In the genomic region with DNA sequence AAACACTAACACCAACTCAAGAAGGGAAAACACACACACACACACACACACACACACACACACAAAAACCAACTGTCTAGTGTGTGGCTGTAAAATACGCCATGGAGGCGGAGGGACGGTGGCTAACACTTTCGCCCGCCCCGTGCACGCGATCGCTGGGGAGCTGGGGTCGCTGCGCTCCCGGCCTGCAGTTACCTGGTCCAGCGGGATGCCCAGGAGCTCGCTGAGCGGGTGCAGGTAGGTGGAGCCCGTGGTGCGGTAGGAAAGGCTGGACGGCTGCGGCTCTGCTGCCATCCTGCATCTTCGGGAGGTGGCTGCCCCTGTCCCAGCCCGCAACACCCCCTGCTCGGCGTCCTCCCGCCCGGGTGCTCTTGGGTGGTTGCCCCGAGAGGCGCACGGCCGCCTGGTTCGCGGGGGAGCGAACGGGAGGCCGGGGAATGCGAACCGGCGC, we compare ENCODE assay signal across 8 cellular contexts. TPM values are rescaled to one million over a fixed set of nuclear protein-coding genes. Genes with fewer than 3 reads are reported as not detected.
DNase-seq lines count a peak whose midpoint lies in the region; ATAC-seq and TF ChIP-seq lines count a peak whose summit lies in the region.

No MANE protein-coding gene starts in this region.

- peaks cover 14 to 58% of the 10 kb centered on the region in 2 donors for H3K4me1 ChIP-seq in left lung

- peak; percentile 85 for DNase-seq in activated CD4-positive, alpha-beta T cell treated with anti-CD3 and anti-CD28 coated beads, Interleukin-2, amount 10 ng/mL, durations not matched to agents 24 days and 14 days
- no peak for DNase-seq in activated CD4-positive, alpha-beta T cell treated with anti-CD3 and anti-CD28 coated beads for 1 hour
- DNase-seq in NCI-H748 treated with DMSO at 0.1 percent for 48 hours (lab: John Stamatoyannopoulos, UW), result peak; percentile 80
- peak; percentile 15 for DNase-seq in brain pericyte (ENCODE audit: low read depth, low spot score)
- peak in 1 of 2 donors; percentile 66 for DNase-seq in left lung
- no peak for DNase-seq in stimulated activated naive CD8-positive, alpha-beta T cell treated with anti-CD3 and anti-CD28 coated beads, Interleukin-15, Interleukin-2, amounts not matched to agents 100 U/mL and 50 U/mL, for 24 hours
- DNase-seq in SKM-1 (lab: John Stamatoyannopoulos, UW; ENCODE audit: unreplicated experiment), result no peak

- intact Hi-C loops in activated CD4-positive, alpha-beta T cell treated with anti-CD3 and anti-CD28 coated beads, Interleukin-2, amount 10 ng/mL, durations not matched to agents 24 days and 14 days (cut with micrococcal nuclease), result loop anchor here (1.0 to 5.0 kb wide), 6 partner anchors 10 to 1380 kb away; partner anchors contain the start of genes E2F3 and SOX4
- intact Hi-C loops in left lung (cut with DNase I), result no loop called here

- no peaks in the 10 kb centered on the region for H3K27me3 ChIP-seq in left lung

- peak overlapping the region; percentile 89 to 95 for H3K27ac ChIP-seq in left lung

- ATAC-seq in HG02973 (IDR thresholded peaks at IDR 0.05; ENCODE audit: unreplicated experiment), result peak; percentile 8
- peak; percentile 54 for ATAC-seq in left lung
- ATAC-seq in stimulated activated naive CD8-positive, alpha-beta T cell treated with anti-CD3 and anti-CD28 coated beads, Interleukin-15, Interleukin-2, amounts not matched to agents 100 U/mL and 50 U/mL, for 24 hours, result peak; percentile 2

- H3K27me3 Mint-ChIP-seq in activated CD4-positive, alpha-beta T cell treated with anti-CD3 and anti-CD28 coated beads, Interleukin-2, amount 10 ng/mL, durations not matched to agents 24 days and 14 days, result peaks cover 2% of the 10 kb centered on the region

- peaks cover 43% of the 10 kb centered on the region for H3K4me1 Mint-ChIP-seq in activated CD4-positive, alpha-beta T cell treated with anti-CD3 and anti-CD28 coated beads, Interleukin-2, amount 10 ng/mL, durations not matched to agents 24 days and 14 days

- H3K9me3 ChIP-seq in left lung, result no peaks in the 10 kb centered on the region

- no peaks in the 10 kb centered on the region for H3K36me3 ChIP-seq in left lung

- H3K36me3 Mint-ChIP-seq in activated CD4-positive, alpha-beta T cell treated with anti-CD3 and anti-CD28 coated beads, Interleukin-2, amount 10 ng/mL, durations not matched to agents 24 days and 14 days (ENCODE audit: low read depth), result no peaks in the 10 kb centered on the region

- H3K27ac Mint-ChIP-seq in activated CD4-positive, alpha-beta T cell treated with anti-CD3 and anti-CD28 coated beads, Interleukin-2, amount 10 ng/mL, durations not matched to agents 24 days and 14 days, result peak overlapping the region; percentile 91

- H3K9me3 Mint-ChIP-seq in activated CD4-positive, alpha-beta T cell treated with anti-CD3 and anti-CD28 coated beads, Interleukin-2, amount 10 ng/mL, durations not matched to agents 24 days and 14 days, result no peaks in the 10 kb centered on the region

- no peak for TF ChIP-seq CTCF in left lung (IDR thresholded peaks at IDR 0.05)

- peak overlapping the region; percentile 91 for H3K4me3 Mint-ChIP-seq in activated CD4-positive, alpha-beta T cell treated with anti-CD3 and anti-CD28 coated beads, Interleukin-2, amount 10 ng/mL, durations not matched to agents 24 days and 14 days

- H3K4me3 ChIP-seq in left lung, result peak overlapping the region; percentile 70 to 84

RNA-seq across cellular contexts. Expression of gene MBOAT1, which starts 0.3 kb away (rescaled TPM):
- total RNA-seq in activated CD4-positive, alpha-beta T cell treated with anti-CD3 and anti-CD28 coated beads, Interleukin-2, amount 10 ng/mL, durations not matched to agents 24 days and 14 days, result 11.8 and 12.8 TPM in 2 replicates
- 10 to 100 TPM; 15.8 to 20.7 TPM for total RNA-seq in left lung

Comparison
In these comparisons a context has a peak if more than half of its experiments do, and no peak if none do; other contexts are left out.
1. DNase-seq: peak in activated CD4-positive, alpha-beta T cell treated with anti-CD3 and anti-CD28 coated beads, Interleukin-2, amount 10 ng/mL, durations not matched to agents 24 days and 14 days (single experiment), NCI-H748 treated with DMSO at 0.1 percent for 48 hours (single experiment) and brain pericyte (single experiment); none in activated CD4-positive, alpha-beta T cell treated with anti-CD3 and anti-CD28 coated beads for 1 hour (single experiment), stimulated activated naive CD8-positive, alpha-beta T cell treated with anti-CD3 and anti-CD28 coated beads, Interleukin-15, Interleukin-2, amounts not matched to agents 100 U/mL and 50 U/mL, for 24 hours (single experiment) and SKM-1 (single experiment).
2. ATAC-seq: peak in every context shown above with its lines; median percentile 54 in left lung; 8 in HG02973; 2 in stimulated activated naive CD8-positive, alpha-beta T cell treated with anti-CD3 and anti-CD28 coated beads, Interleukin-15, Interleukin-2, amounts not matched to agents 100 U/mL and 50 U/mL, for 24 hours.